Comparison of ENCODE assay signal across 8 cellular contexts in genomic region chr2:67397143-67397986, GRCh38. TPM values are rescaled to one million over a fixed set of nuclear protein-coding genes. Genes with fewer than 3 reads are reported as not detected.
DNase-seq lines count a peak whose midpoint lies in the region; ATAC-seq, FAIRE-seq and TF ChIP-seq lines count a peak whose summit lies in the region.

Gene ETAA1 (plus strand): TSS chr2:67397333. CDS start chr2:67397449, 116 bp downstream.

- H2AFZ ChIP-seq in OCI-LY3 (ENCODE audit: low read depth, low read length): peak within 1 kb of the TSS; percentile 93
- peak within 1 kb of the TSS; percentile 12 for H2AFZ ChIP-seq in endothelial cell of umbilical vein (ENCODE audit: low read depth, low read length)

- H3K27ac ChIP-seq in OCI-LY3 (ENCODE audit: low read length) (peak within 1 kb of the TSS; percentile 76), endothelial cell of umbilical vein (ENCODE audit: insufficient read depth, low read depth, low read length) (peak within 1 kb of the TSS; percentile 83)

- no peaks in the 10 kb centered on the region for H3K9me3 ChIP-seq in OCI-LY3 (ENCODE audit: insufficient read depth, low read length)
- no peaks in the 10 kb centered on the region for H3K9me3 ChIP-seq in endothelial cell of umbilical vein (replicated peaks; ENCODE audit: control insufficient read depth, insufficient read depth, low read length)

- TF ChIP-seq CTCF in OCI-LY3 (IDR thresholded peaks at IDR 0.05; ENCODE audit: low read depth, low read length) (no peak), endothelial cell of umbilical vein (IDR thresholded peaks at IDR 0.05; ENCODE audit: extremely low read depth in 1 of 2, insufficient read depth in 1 of 2, low read depth in 1 of 2, low read length in 2 of 2) (no peak)

- POLR2A ChIA-PET in endothelial cell of umbilical vein (lab: Charles Lee): interaction anchor here (0.6 to 0.7 kb wide), 2 partner anchors 959 to 961 kb away, joined by 3 to 4 read pairs; no protein-coding TSS in a partner anchor

- no peaks in the 10 kb centered on the region for H4K20me1 ChIP-seq in OCI-LY3 (ENCODE audit: insufficient read depth, low read length)
- H4K20me1 ChIP-seq in endothelial cell of umbilical vein (replicated peaks; ENCODE audit: control insufficient read depth, extremely low read depth, insufficient read depth, low read length): no peaks in the 10 kb centered on the region

- intact Hi-C loops in endothelial cell of umbilical vein (cut with micrococcal nuclease): loop anchor here (1.0 to 5.0 kb wide), 5 partner anchors 8 to 963 kb away; no protein-coding TSS in a partner anchor

- H3K4me3 ChIP-seq in OCI-LY3 (ENCODE audit: low read length): peak within 1 kb of the TSS; percentile 90
- peak within 1 kb of the TSS; percentile 89 to 93 (median 90) for H3K4me3 ChIP-seq in endothelial cell of umbilical vein (replicated peaks in 1 of 3; ENCODE audit: insufficient read depth in 1 of 3, low read depth in 1 of 3, low read length in 3 of 3)

- H3K4me2 ChIP-seq in OCI-LY3 (ENCODE audit: low read length) (peak within 1 kb of the TSS; percentile 84), endothelial cell of umbilical vein (ENCODE audit: insufficient read depth, low read length) (peak within 1 kb of the TSS; percentile 97)

- peaks cover 8% of the 10 kb centered on the region for H3K36me3 ChIP-seq in OCI-LY3 (replicated peaks; ENCODE audit: low read depth, low read length)
- no peaks in the 10 kb centered on the region for H3K36me3 ChIP-seq in endothelial cell of umbilical vein (ENCODE audit: control insufficient read depth in 2 of 2, extremely low read depth in 1 of 2, insufficient read depth in 2 of 2, low read length in 2 of 2)

- H3K4me1 ChIP-seq in OCI-LY3 (ENCODE audit: low read length): peaks cover 9% of the 10 kb centered on the region
- H3K4me1 ChIP-seq in endothelial cell of umbilical vein (ENCODE audit: control insufficient read depth, extremely low read depth, insufficient read depth, low read length): peaks cover 65% of the 10 kb centered on the region

- H3K79me2 ChIP-seq in OCI-LY3 (ENCODE audit: low read length) (peaks cover 18% of the 10 kb centered on the region), endothelial cell of umbilical vein (ENCODE audit: control insufficient read depth, insufficient read depth, low read length) (peaks cover 18% of the 10 kb centered on the region)

- in situ Hi-C loops in Caki2 (cut with HindIII; ENCODE audit: low pct_unique_long_range_greater_than_20kb, low sequenced_read_pairs): no loop called here

- BruUV-seq in endothelial cell of umbilical vein (replicated peaks; lab: Mats Ljungman, UMichigan): TSS peak; percentile 45

- H3K27me3 ChIP-seq in OCI-LY3 (ENCODE audit: low read depth, low read length) (no peaks in the 10 kb centered on the region), endothelial cell of umbilical vein (ENCODE audit: control insufficient read depth in 2 of 2, insufficient read depth in 2 of 2, low read length in 2 of 2) (no peaks in the 10 kb centered on the region)

- CTCF ChIA-PET in endothelial cell of umbilical vein (lab: Charles Lee): no interaction called here

- DNase-seq in Caki2 (ENCODE audit: low read depth) (peak; percentile 90), HuH-7 (ENCODE audit: low spot score) (peak; percentile 96), activated T-cell treated with anti-CD3 and anti-CD28 coated beads for 24 hours (ENCODE audit: low read depth) (peak; percentile 90), endothelial cell of umbilical vein (ENCODE audit: low read depth, low spot score) (peak; percentile 88), midbrain (lab: John Stamatoyannopoulos, UW) (peak; percentile 93)
- peak; percentile 85 to 88 for DNase-seq in stimulated activated CD8-positive, alpha-beta memory T cell treated with anti-CD3 and anti-CD28 coated beads, Interleukin-2, amount 100 ng/mL, for 1 hour (ENCODE audit: low read depth in 2 of 2)

- peak; percentile 100 for ATAC-seq in GM21423 (IDR thresholded peaks at IDR 0.05; ENCODE audit: unreplicated experiment)

- peak; percentile 70 for TF ChIP-seq POLR2A in endothelial cell of umbilical vein (IDR thresholded peaks at IDR 0.05; ENCODE audit: low read depth, low read length)

- dilution Hi-C loops in endothelial cell of umbilical vein (cut with MboI; ENCODE audit: extremely low pct_ligation_motif_present, low sequenced_read_pairs): no loop called here

- H3K9ac ChIP-seq in OCI-LY3 (ENCODE audit: low read length) (peak within 1 kb of the TSS; percentile 91), endothelial cell of umbilical vein (replicated peaks; ENCODE audit: extremely low read depth, insufficient read depth, low read length) (peak within 1 kb of the TSS; percentile 93)

- no peaks in the 10 kb centered on the region for H3K9me1 ChIP-seq in endothelial cell of umbilical vein (replicated peaks; ENCODE audit: control insufficient read depth, extremely low read depth, insufficient read depth, low read length)

- peak; percentile 70 for FAIRE-seq in endothelial cell of umbilical vein (lab: Jason Lieb, UNC)

TF ChIP-seq in endothelial cell of umbilical vein, 7 proteins besides CTCF, POLR2A, EP300 and RAD21:
- TF ChIP-seq GATA2 (IDR thresholded peaks at IDR 0.05; ENCODE audit: insufficient read depth, insufficient read length, low read depth, low read length) (no peak), POLR2AphosphoS5 (IDR thresholded peaks at IDR 0.05; ENCODE audit: insufficient read depth, low read depth, low read length) (peak; percentile 85), FOS (IDR thresholded peaks at IDR 0.05; ENCODE audit: borderline replicate concordance, insufficient read depth, low read length) (no peak)

RNA-seq across cellular contexts. Expression of gene ETAA1, which starts in this region (rescaled TPM):
- 11.1 and 11.2 TPM in 2 replicates for total RNA-seq in Caki2 (2014; rRNA removed; shearing (Covaris generic); ENCODE audit: low replicate concordance)
- total RNA-seq in endothelial cell of umbilical vein: 15.9 and 17.5 TPM in 2 replicates
- 3.5 and 4.9 TPM in 2 replicates for polyA plus RNA-seq in endothelial cell of umbilical vein
- 8.3 and 8.8 TPM in 2 replicates for polyA plus RNA-seq in endothelial cell of umbilical vein (2011; cell fraction: cytosol; rRNA removed)
- polyA plus RNA-seq in endothelial cell of umbilical vein (2011; cell fraction: nucleus; rRNA removed): 24.8 and 37.8 TPM in 2 replicates
- 10.4 and 14.1 TPM in 2 replicates for polyA plus RNA-seq in endothelial cell of umbilical vein (2012)
- polyA minus RNA-seq in endothelial cell of umbilical vein: 4.0 and 5.4 TPM in 2 replicates
- polyA minus RNA-seq in endothelial cell of umbilical vein (2011; cell fraction: cytosol; rRNA and poly(A)+ RNA removed): 7.4 TPM
- 28.3 and 40.4 TPM in 2 replicates for polyA minus RNA-seq in endothelial cell of umbilical vein (2011; cell fraction: nucleus; rRNA and poly(A)+ RNA removed)

Comparison
In these comparisons a context has a peak if more than half of its experiments do, and no peak if none do; other contexts are left out.
1. Peak in every context shown above with its lines: DNase-seq, ATAC-seq, H3K4me3 ChIP-seq and H3K27ac ChIP-seq.